ENCODE assay signal across 34 cellular contexts in the genomic region with DNA sequence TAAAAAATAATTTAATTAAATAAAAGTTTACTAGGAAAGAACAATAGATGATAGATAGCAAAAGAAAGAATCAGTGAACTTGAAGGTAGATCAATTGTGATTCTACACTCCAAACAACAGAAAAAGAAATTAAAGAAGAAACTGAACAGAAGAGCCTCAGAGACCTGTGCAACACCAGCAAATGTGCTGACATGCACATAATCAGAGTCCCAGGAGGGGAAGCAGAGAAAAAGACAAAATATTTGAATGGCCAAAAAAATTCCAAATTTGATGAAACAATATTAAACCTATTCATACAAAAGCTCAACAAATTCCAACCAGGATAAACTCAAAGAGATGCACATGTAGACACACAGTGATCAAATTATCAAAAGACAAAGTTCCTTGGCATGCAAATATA.
DNase-seq lines count a peak whose midpoint lies in the region; ATAC-seq, FAIRE-seq and TF ChIP-seq lines count a peak whose summit lies in the region.
"Had no signal": no experiment of that assay in that cellular context is flagged by ENCODE, and none has a peak within 500 bp of the region (broad histone marks: within the 10 kb centered on the region; RNA-seq: fewer than 3 reads in every experiment).

No MANE protein-coding gene starts in this region.

- H2AK5ac ChIP-seq in IMR-90 (ENCODE audit: low read depth, low read length) = no peak overlapping the region

- DNase-seq in HepG2 (ENCODE audit: low spot score) (no peak), right lobe of liver (no peak), A549 (ENCODE audit: low read depth in 1 of 2, low spot score in 1 of 2) (no peak), IMR-90 (no peak), K562 (ENCODE audit: extremely low read depth in 1 of 4, low spot score in 3 of 4) (no peak), stomach (no peak), hepatic stellate cell (ENCODE audit: low spot score) (no peak)
- no peak for DNase-seq in activated CD8-positive, alpha-beta memory T cell treated with anti-CD3 and anti-CD28 coated beads, Interleukin-2, amount 50 U/mL, for 4 hours
- DNase-seq: 8988T; ACHN; AML-193; BE2C; C1 segment of cervical spinal cord; Caco-2; Calu3; CD4-positive, alpha-beta memory T cell; CD4-positive, alpha-beta T cell; CD4-positive, CD25-positive, alpha-beta regulatory T cell; CD8-positive, alpha-beta memory T cell; CD8-positive, alpha-beta T cell; COR-L47; DMS 273 treated with DMSO at 0.1 percent for 48 hours; DMS153; DMS53; DMS79; DMS79 treated with DMSO at 0.1 percent for 48 hours; DND-41; EL had no signal

- H3K9ac ChIP-seq in HepG2 (ENCODE audit: insufficient read depth, low read depth, low read length) (no peak overlapping the region), IMR-90 (ENCODE audit: low read depth, low read length) (no peak overlapping the region), K562 (ENCODE audit: insufficient read depth in 1 of 2, low read depth in 2 of 2, low read length in 2 of 2) (no peak overlapping the region)
- H3K9ac ChIP-seq: BLaER1; BLaER1 treated with 17β-estradiol and CSF1 and Interleukin-3, amounts not matched to agents 10 nM and 100 nM had no signal

- H2BK5ac ChIP-seq in IMR-90 (ENCODE audit: low read depth, low read length, poor library complexity, severe bottlenecking) = no peak overlapping the region

- no peak overlapping the region for H2BK120ac ChIP-seq in IMR-90 (ENCODE audit: low read depth, low read length)

- TF ChIP-seq EP300 in HepG2 (IDR thresholded peaks at IDR 0.05; ENCODE audit: low read depth in 2 of 2, low read length in 2 of 2) = no peak
- TF ChIP-seq EP300 in HepG2 (CRISPR knock-in tag; IDR thresholded peaks at IDR 0.05; ENCODE audit: borderline replicate concordance) = no peak
- no peak for TF ChIP-seq EP300 in A549 (IDR thresholded peaks at IDR 0.05)
- TF ChIP-seq EP300 in K562 (IDR thresholded peaks at IDR 0.05; ENCODE audit: low read length) = no peak
- no peak for TF ChIP-seq EP300 in stomach (IDR thresholded peaks at IDR 0.05)

- no peak overlapping the region for H3K23ac ChIP-seq in IMR-90 (ENCODE audit: low read depth, low read length)

- TF ChIP-seq POLR2A in HepG2 (IDR thresholded peaks at IDR 0.05; ENCODE audit: insufficient read depth in 1 of 2, low read depth in 2 of 2, low read length in 2 of 2) (no peak), right lobe of liver (IDR thresholded peaks at IDR 0.05) (no peak), A549 (IDR thresholded peaks at IDR 0.05; ENCODE audit: low read length) (no peak), IMR-90 (IDR thresholded peaks at IDR 0.05; ENCODE audit: low read depth, low read length) (no peak), K562 (conservative IDR thresholded peaks at IDR 0.05) (no peak), stomach (IDR thresholded peaks at IDR 0.05) (no peak)

- no peak overlapping the region for H3K18ac ChIP-seq in IMR-90 (ENCODE audit: low read depth, low read length)

- 0 out of 2 replicates have a peak, but pooled peaks cover 6% of the 10 kb centered on the region for H3K4me1 ChIP-seq in HepG2 (ENCODE audit: insufficient read depth, low read length)
- H3K4me1 ChIP-seq in right lobe of liver = no peaks in the 10 kb centered on the region
- H3K4me1 ChIP-seq in A549 = no peaks in the 10 kb centered on the region
- H3K4me1 ChIP-seq in IMR-90 (ENCODE audit: control insufficient read depth, insufficient read depth, low read length) = no peaks in the 10 kb centered on the region
- H3K4me1 ChIP-seq in K562 (replicated peaks in 1 of 2; ENCODE audit: control insufficient read depth in 2 of 2, insufficient read depth in 2 of 2, low read length in 2 of 2) = no peaks in the 10 kb centered on the region
- H3K4me1 ChIP-seq in stomach = no peaks in the 10 kb centered on the region
- H3K4me1 ChIP-seq: BE2C; BLaER1; BLaER1 treated with 17β-estradiol and CSF1 and Interleukin-3, amounts not matched to agents 10 nM and 100 nM; Caco-2 had no signal

- H3K4me2 ChIP-seq in HepG2 (ENCODE audit: low read depth, low read length) (no peak overlapping the region), A549 (no peak overlapping the region), IMR-90 (ENCODE audit: low read depth, low read length) (no peak overlapping the region), K562 (ENCODE audit: insufficient read depth, low read length) (no peak overlapping the region)
- H3K4me2 ChIP-seq: BLaER1; BLaER1 treated with 17β-estradiol and CSF1 and Interleukin-3, amounts not matched to agents 10 nM and 100 nM had no signal

- H3K9me1 ChIP-seq in IMR-90 (ENCODE audit: insufficient read depth, low read length) (no peaks in the 10 kb centered on the region), K562 (ENCODE audit: control insufficient read depth, insufficient read depth, low read length) (no peaks in the 10 kb centered on the region)

- no peaks in the 10 kb centered on the region for H3K9me3 ChIP-seq in HepG2 (ENCODE audit: low read length)
- H3K9me3 ChIP-seq in right lobe of liver = no peaks in the 10 kb centered on the region
- H3K9me3 ChIP-seq in A549 = no peaks in the 10 kb centered on the region
- peaks cover 5% of the 10 kb centered on the region for H3K9me3 ChIP-seq in IMR-90 (ENCODE audit: control insufficient read depth, insufficient read depth, low read length)
- no peaks in the 10 kb centered on the region; the same call in 1 of the 2 replicates for H3K9me3 ChIP-seq in K562 (replicated peaks; ENCODE audit: control insufficient read depth, insufficient read depth, low read depth, low read length)
- no peaks in the 10 kb centered on the region for H3K9me3 ChIP-seq in stomach
- H3K9me3 ChIP-seq: BE2C; BLaER1; BLaER1 treated with 17β-estradiol and CSF1 and Interleukin-3, amounts not matched to agents 10 nM and 100 nM; Caco-2 had no signal

- POLR2A ChIA-PET in HepG2 (lab: Yijun Ruan, JAX) (no interaction called here), A549 (lab: Yijun Ruan, JAX) (no interaction called here), IMR-90 (lab: Charles Lee; ENCODE audit: unreplicated experiment) (no interaction called here), K562 (lab: Yijun Ruan, JAX) (no interaction called here)

- H3K56ac ChIP-seq in IMR-90 (ENCODE audit: extremely low read depth, insufficient read depth, low read length) = no peak overlapping the region

- H4K8ac ChIP-seq in IMR-90 (ENCODE audit: low read depth in 2 of 2, low read length in 2 of 2) = no peak overlapping the region

- H2BK20ac ChIP-seq in IMR-90 (ENCODE audit: low read depth, low read length) = no peak overlapping the region

- ATAC-seq in HepG2 (no peak), right lobe of liver (no peak), A549 (no peak), IMR-90 (ENCODE audit: low read depth) (no peak), K562 (no peak)
- ATAC-seq: CD8-positive, alpha-beta T cell had no signal

- TF ChIP-seq CTCF in HepG2 (CRISPR knock-in tag; IDR thresholded peaks at IDR 0.05) (no peak), right lobe of liver (IDR thresholded peaks at IDR 0.05) (no peak), A549 (IDR thresholded peaks at IDR 0.05) (no peak), IMR-90 (conservative IDR thresholded peaks at IDR 0.05; ENCODE audit: low read depth, low read length) (no peak), K562 (IDR thresholded peaks at IDR 0.05 in 2 of 3, conservative IDR thresholded peaks at IDR 0.05 in 1 of 3; ENCODE audit: insufficient read depth in 2 of 3, low read depth in 1 of 3, low read length in 3 of 3) (no peak), stomach (IDR thresholded peaks at IDR 0.05) (no peak)

- H2AFZ ChIP-seq in HepG2 (ENCODE audit: low read length) (no peak overlapping the region), IMR-90 (replicated peaks; ENCODE audit: low read length, poor library complexity) (no peak overlapping the region), K562 (ENCODE audit: low read depth, low read length) (no peak overlapping the region)

- H4K91ac ChIP-seq in IMR-90 (ENCODE audit: insufficient read depth, low read depth, low read length) = no peak overlapping the region

- no peaks in the 10 kb centered on the region for H3K27me3 ChIP-seq in HepG2 (ENCODE audit: control insufficient read depth in 1 of 2, insufficient read depth in 2 of 2, low read length in 2 of 2)
- no peaks in the 10 kb centered on the region for H3K27me3 ChIP-seq in right lobe of liver
- no peaks in the 10 kb centered on the region for H3K27me3 ChIP-seq in IMR-90 (ENCODE audit: control insufficient read depth, insufficient read depth, low read length)
- H3K27me3 ChIP-seq in K562 (ENCODE audit: control insufficient read depth in 2 of 2, insufficient read depth in 2 of 2, low read length in 2 of 2) = no peaks in the 10 kb centered on the region
- H3K27me3 ChIP-seq in stomach = no peaks in the 10 kb centered on the region
- H3K27me3 ChIP-seq: BE2C; BLaER1; BLaER1 treated with 17β-estradiol and CSF1 and Interleukin-3, amounts not matched to agents 10 nM and 100 nM had no signal

- H3K4me3 ChIP-seq in HepG2 (replicated peaks in 1 of 3; ENCODE audit: insufficient read depth in 1 of 3, low read depth in 2 of 3, low read length in 3 of 3) = no peak overlapping the region
- H3K4me3 ChIP-seq in right lobe of liver = no peak overlapping the region
- no peak overlapping the region for H3K4me3 ChIP-seq in A549
- H3K4me3 ChIP-seq in IMR-90 (ENCODE audit: insufficient read depth, low read depth, low read length) = no peak overlapping the region
- no peak overlapping the region for H3K4me3 ChIP-seq in K562
- no peak overlapping the region for H3K4me3 ChIP-seq in stomach
- H3K4me3 ChIP-seq: BLaER1; BLaER1 treated with 17β-estradiol and CSF1 and Interleukin-3, amounts not matched to agents 10 nM and 100 nM had no signal

- FAIRE-seq in HepG2 (lab: Jason Lieb, UNC) (no peak), A549 (lab: Jason Lieb, UNC) (no peak), K562 (lab: Jason Lieb, UNC) (no peak)
- FAIRE-seq: A204.1, D721Med had no signal

- CTCF ChIA-PET in HepG2 (lab: Yijun Ruan, JAX; ENCODE audit: low intra/inter-chr PET ratio, low total read pairs) = no interaction called here
- CTCF ChIA-PET in A549 (lab: Yijun Ruan, JAX) = no interaction called here
- CTCF ChIA-PET in IMR-90 (lab: Yijun Ruan, JAX) = no interaction called here
- CTCF ChIA-PET in K562 (lab: Yijun Ruan, JAX; ENCODE audit: low intra/inter-chr PET ratio) = no interaction called here

- no peak overlapping the region for H2BK15ac ChIP-seq in IMR-90 (ENCODE audit: low read depth, low read length)

- in situ Hi-C loops in HepG2 (cut with HindIII; ENCODE audit: extremely low pct_ligation_motif_present, low pct_unique_long_range_greater_than_20kb) = no loop called here
- in situ Hi-C loops in IMR-90 (cut with MboI; ENCODE audit: low sequenced_read_pairs) = no loop called here
- in situ Hi-C loops in K562 (cut with MboI) = no loop called here

- intact Hi-C loops in HepG2 (cut with micrococcal nuclease; ENCODE audit: unreplicated experiment) (no loop called here), right lobe of liver (cut with DNase I) (no loop called here), IMR-90 (cut with micrococcal nuclease) (no loop called here), K562 (cut with micrococcal nuclease) (no loop called here), stomach (cut with DNase I; ENCODE audit: low total_unique reads) (no loop called here)

- H3K27ac ChIP-seq in HepG2 (ENCODE audit: extremely low read length, insufficient read depth, low read length) = no peak overlapping the region
- no peak overlapping the region for H3K27ac ChIP-seq in right lobe of liver
- no peak overlapping the region for H3K27ac ChIP-seq in A549
- H3K27ac ChIP-seq in IMR-90 (ENCODE audit: insufficient read depth, low read length) = no peak overlapping the region
- no peak overlapping the region for H3K27ac ChIP-seq in K562 (ENCODE audit: extremely low read depth, low read depth, low read length)
- H3K27ac ChIP-seq in stomach = no peak overlapping the region
- H3K27ac ChIP-seq: 22Rv1; BLaER1; BLaER1 treated with 17β-estradiol and CSF1 and Interleukin-3, amounts not matched to agents 10 nM and 100 nM; C4-2B had no signal

- no peak for TF ChIP-seq RAD21 in HepG2 (CRISPR knock-in tag; IDR thresholded peaks at IDR 0.05)
- TF ChIP-seq RAD21 in A549 (conservative IDR thresholded peaks at IDR 0.05 in 1 of 2, IDR thresholded peaks at IDR 0.05 in 1 of 2) = no peak
- no peak for TF ChIP-seq RAD21 in IMR-90 (IDR thresholded peaks at IDR 0.05; ENCODE audit: low read length)
- no peak for TF ChIP-seq RAD21 in K562 (CRISPR knock-in tag; conservative IDR thresholded peaks at IDR 0.05 in 1 of 2, IDR thresholded peaks at IDR 0.05 in 1 of 2)

- H3K14ac ChIP-seq in IMR-90 (replicated peaks; ENCODE audit: low read depth, low read length) = no peak overlapping the region

- H4K20me1 ChIP-seq in HepG2 (ENCODE audit: insufficient read depth, low read length) (no peaks in the 10 kb centered on the region), IMR-90 (ENCODE audit: insufficient read depth, low read length) (no peaks in the 10 kb centered on the region), K562 (replicated peaks; ENCODE audit: control insufficient read depth, insufficient read depth, low read length) (no peaks in the 10 kb centered on the region)
- H4K20me1 ChIP-seq: BLaER1; BLaER1 treated with 17β-estradiol and CSF1 and Interleukin-3, amounts not matched to agents 10 nM and 100 nM had no signal

- H2AK9ac ChIP-seq in IMR-90 (replicated peaks; ENCODE audit: low read depth, low read length, poor library complexity) = no peak overlapping the region

- H3K4ac ChIP-seq in IMR-90 (ENCODE audit: low read depth, low read length) = no peak overlapping the region

- dilution Hi-C loops in IMR-90 (cut with HindIII; ENCODE audit: low sequenced_read_pairs, unreplicated experiment) = no loop called here

- no peaks in the 10 kb centered on the region for H3K79me1 ChIP-seq in IMR-90 (ENCODE audit: low read depth in 1 of 2, low read length in 2 of 2)

- H3K79me2 ChIP-seq in HepG2 (ENCODE audit: insufficient read depth, low read length) (no peaks in the 10 kb centered on the region), K562 (ENCODE audit: control insufficient read depth, insufficient read depth, low read length) (no peaks in the 10 kb centered on the region)

- H3K36me3 ChIP-seq in HepG2 (replicated peaks in 1 of 2; ENCODE audit: control insufficient read depth in 1 of 2, insufficient read depth in 2 of 2, low read length in 2 of 2) = no peaks in the 10 kb centered on the region
- H3K36me3 ChIP-seq in right lobe of liver = no peaks in the 10 kb centered on the region
- no peaks in the 10 kb centered on the region for H3K36me3 ChIP-seq in IMR-90 (ENCODE audit: control insufficient read depth, insufficient read depth, low read length)
- H3K36me3 ChIP-seq in K562 (ENCODE audit: control insufficient read depth, insufficient read depth, low read length) = no peaks in the 10 kb centered on the region
- no peaks in the 10 kb centered on the region for H3K36me3 ChIP-seq in stomach
- H3K36me3 ChIP-seq: BE2C; BLaER1; BLaER1 treated with 17β-estradiol and CSF1 and Interleukin-3, amounts not matched to agents 10 nM and 100 nM had no signal

- BruUV-seq in HepG2 (replicated peaks; lab: Mats Ljungman, UMichigan) (no TSS peak), IMR-90 (replicated peaks; lab: Mats Ljungman, UMichigan) (no TSS peak), K562 (replicated peaks; lab: Mats Ljungman, UMichigan) (no TSS peak)

- H4K5ac ChIP-seq in IMR-90 (ENCODE audit: low read depth, low read length) = no peak overlapping the region
